22 cellular contexts compared by ENCODE assay signal in the genomic region with DNA sequence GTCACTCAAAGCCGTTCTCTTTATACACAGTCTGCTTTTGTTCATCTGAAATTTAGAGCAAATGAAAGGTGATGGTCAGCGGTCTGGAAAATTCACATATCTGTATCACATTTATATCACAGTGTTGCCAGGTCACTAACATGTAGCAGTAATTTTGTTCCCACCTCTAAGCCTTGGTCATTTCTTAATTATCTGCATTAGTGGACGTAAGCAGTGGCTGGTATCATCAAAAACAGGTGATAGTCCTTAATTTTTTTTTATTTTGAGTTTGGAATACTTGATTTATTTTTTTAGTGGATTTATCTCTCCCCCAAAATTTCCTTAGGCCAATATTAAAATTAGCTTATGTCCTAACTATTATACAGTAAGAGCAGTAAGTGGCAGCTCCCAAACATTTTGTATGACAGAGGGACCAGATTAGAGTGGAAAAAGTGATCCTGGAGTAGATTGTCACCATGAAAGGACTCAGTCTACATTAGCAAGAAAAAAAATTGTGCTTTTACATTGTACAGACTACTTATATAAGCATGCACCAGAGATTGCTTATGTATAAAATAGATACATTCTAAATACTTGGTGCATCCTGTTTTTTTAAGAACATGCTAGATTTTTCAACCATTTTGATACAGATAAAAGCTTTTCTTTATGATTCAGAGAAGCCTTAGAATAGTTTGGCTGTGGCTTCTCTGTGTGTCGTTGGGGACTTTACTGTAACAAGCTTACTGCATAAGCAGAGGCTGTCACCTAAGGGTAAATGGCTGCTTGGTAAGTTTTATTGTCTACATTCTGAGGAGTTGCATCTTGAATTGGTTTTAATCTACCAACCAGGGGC.
DNase-seq lines count a peak whose midpoint lies in the region; ATAC-seq, FAIRE-seq and TF ChIP-seq lines count a peak whose summit lies in the region.
"Had no signal": no experiment of that assay in that cellular context is flagged by ENCODE, and none has a peak within 500 bp of the region (broad histone marks: within the 10 kb centered on the region; RNA-seq: fewer than 3 reads in every experiment).

No MANE protein-coding gene starts in this region.

- H3K36me3 Mint-ChIP-seq in activated T-helper 17 cell treated with anti-CD3 and anti-CD28 coated beads, Interleukin-2, amount 50 U/mL, for 72 hours (ENCODE audit: low read depth) = peaks cover 22% of the 10 kb centered on the region
- H3K36me3 Mint-ChIP-seq: WTC11 had no signal

- no peak for TF ChIP-seq CTCF in left ventricle myocardium inferior (IDR thresholded peaks at IDR 0.05; ENCODE audit: borderline replicate concordance)

- H3K36me3 ChIP-seq in left ventricle myocardium inferior = peaks cover 16% of the 10 kb centered on the region
- H3K36me3 ChIP-seq in thymus (ENCODE audit: control insufficient read depth, insufficient read depth) = peaks cover 11% of the 10 kb centered on the region
- no peaks in the 10 kb centered on the region for H3K36me3 ChIP-seq in mesendoderm (ENCODE audit: control insufficient read depth, insufficient read depth, low read length)

- H2BK120ac ChIP-seq in mesendoderm (ENCODE audit: low read depth, low read length) = no peak overlapping the region

- H3K27me3 ChIP-seq in left ventricle myocardium inferior (ENCODE audit: low read depth) (no peaks in the 10 kb centered on the region), thymus (ENCODE audit: control insufficient read depth, insufficient read depth) (no peaks in the 10 kb centered on the region), mesendoderm (ENCODE audit: insufficient read depth, low read length, poor library complexity) (no peaks in the 10 kb centered on the region)
- H3K27me3 ChIP-seq: foreskin keratinocyte, hepatocyte, transverse colon had no signal

- peak overlapping the region; percentile 15 for H3K27ac Mint-ChIP-seq in activated T-helper 17 cell treated with anti-CD3 and anti-CD28 coated beads, Interleukin-2, amount 50 U/mL, for 72 hours
- H3K27ac Mint-ChIP-seq: WTC11 had no signal

- H3K4ac ChIP-seq in mesendoderm (ENCODE audit: low read depth, low read length) = no peak overlapping the region

- H3K9ac ChIP-seq in mesendoderm (ENCODE audit: low read length) = no peak overlapping the region

- no peak overlapping the region for H4K5ac ChIP-seq in mesendoderm (ENCODE audit: low read length)

- peaks cover 19% of the 10 kb centered on the region for H3K4me1 Mint-ChIP-seq in activated T-helper 17 cell treated with anti-CD3 and anti-CD28 coated beads, Interleukin-2, amount 50 U/mL, for 72 hours
- H3K4me1 Mint-ChIP-seq: WTC11 had no signal

- 78% methylated on average over 4 of the region's 4 CpGs for WGBS in thymus
- no CpG with 5 or more reads among the region's 4 CpGs for WGBS in mesendoderm (ENCODE audit: extremely low coverage, insufficient coverage, low lambda C conversion rate)

- H3K79me2 ChIP-seq in mesendoderm (ENCODE audit: control insufficient read depth, insufficient read depth, low read length) = no peaks in the 10 kb centered on the region
- H3K79me2 ChIP-seq: hepatocyte had no signal

- H3K9me3 ChIP-seq in left ventricle myocardium inferior (replicated peaks) (peaks cover 9% of the 10 kb centered on the region), thymus (ENCODE audit: control insufficient read depth) (no peaks in the 10 kb centered on the region)
- H3K9me3 ChIP-seq: transverse colon had no signal

- no peak overlapping the region for H3K4me3 ChIP-seq in left ventricle myocardium inferior
- no peak overlapping the region for H3K4me3 ChIP-seq in thymus (ENCODE audit: low read length)
- no peak overlapping the region for H3K4me3 ChIP-seq in mesendoderm (ENCODE audit: low read length)
- H3K4me3 ChIP-seq: GM12878, hepatocyte, transverse colon had no signal

- H2AK5ac ChIP-seq in mesendoderm (ENCODE audit: low read length) = no peak overlapping the region

- H3K27ac ChIP-seq in left ventricle myocardium inferior (replicated peaks) (peak overlapping the region; percentile 2), thymus (ENCODE audit: low read depth) (peak overlapping the region; percentile 70), mesendoderm (ENCODE audit: low read depth, low read length) (no peak overlapping the region)
- H3K27ac ChIP-seq: foreskin keratinocyte, hepatocyte, transverse colon had no signal

- no peak overlapping the region for H4K8ac ChIP-seq in mesendoderm (ENCODE audit: low read depth, low read length)

- peak; percentile 46 for ATAC-seq in activated T-helper 17 cell treated with anti-CD3 and anti-CD28 coated beads, Interleukin-2, amount 50 U/mL, for 72 hours (replicated peaks)
- ATAC-seq in GM21717 (IDR thresholded peaks at IDR 0.05; ENCODE audit: unreplicated experiment) = no peak
- ATAC-seq: GM12878, WTC11 had no signal

- no peaks in the 10 kb centered on the region for H3K79me1 ChIP-seq in mesendoderm (ENCODE audit: low read length)

- no peak for DNase-seq in left ventricle myocardium inferior
- DNase-seq in cardiac septum (ENCODE audit: low spot score) = no peak
- DNase-seq in COR-L47 (lab: John Stamatoyannopoulos, UW) = no peak
- DNase-seq in mesendoderm = no peak
- DNase-seq: activated CD8-positive, alpha-beta memory T cell treated with anti-CD3 and anti-CD28 coated beads for 24 hours; cerebellar nuclear complex; DMS79 treated with DMSO at 0.1 percent for 48 hours; NCI-H1436; NCI-H524; RPMI8226; small intestine; stimulated activated naive CD4-positive, alpha-beta T cell treated with Interleukin-2 at 50 U/mL for 16 hours; T1000; transverse colon had no signal

- H3K4me1 ChIP-seq in left ventricle myocardium inferior (peaks cover 60% of the 10 kb centered on the region), thymus (ENCODE audit: control insufficient read depth, insufficient read depth, low read length) (peaks cover 3% of the 10 kb centered on the region), mesendoderm (ENCODE audit: control insufficient read depth, low read depth, low read length) (no peaks in the 10 kb centered on the region)
- H3K4me1 ChIP-seq: foreskin keratinocyte, transverse colon had no signal

- no peaks in the 10 kb centered on the region for H3K27me3 Mint-ChIP-seq in activated T-helper 17 cell treated with anti-CD3 and anti-CD28 coated beads, Interleukin-2, amount 50 U/mL, for 72 hours

- H3K4me3 Mint-ChIP-seq in activated T-helper 17 cell treated with anti-CD3 and anti-CD28 coated beads, Interleukin-2, amount 50 U/mL, for 72 hours = no peak overlapping the region
- H3K4me3 Mint-ChIP-seq: WTC11 had no signal

- no peaks in the 10 kb centered on the region for H3K9me3 Mint-ChIP-seq in activated T-helper 17 cell treated with anti-CD3 and anti-CD28 coated beads, Interleukin-2, amount 50 U/mL, for 72 hours

- H3K4me2 ChIP-seq in mesendoderm (ENCODE audit: low read length) = no peak overlapping the region
- H3K4me2 ChIP-seq: hepatocyte had no signal

- H3K23ac ChIP-seq in mesendoderm (ENCODE audit: low read length) = no peak overlapping the region

- intact Hi-C loops in left ventricle myocardium inferior (cut with micrococcal nuclease) = no loop called here
- intact Hi-C loops in cardiac septum (cut with DNase I) = no loop called here

- H2BK15ac ChIP-seq in mesendoderm (replicated peaks; ENCODE audit: low read depth) = no peak overlapping the region

- no peak overlapping the region for H3K56ac ChIP-seq in mesendoderm (ENCODE audit: low read length)

- FAIRE-seq in islet of Langerhans (lab: Jason Lieb, UNC) = peak; percentile 93
- FAIRE-seq: GM12878, small intestine had no signal

- H2BK5ac ChIP-seq in mesendoderm (ENCODE audit: low read length) = no peak overlapping the region

- no peak overlapping the region for H3K18ac ChIP-seq in mesendoderm (ENCODE audit: low read length)
